ENCODE assay signal across 1 cellular context in the genomic region with DNA sequence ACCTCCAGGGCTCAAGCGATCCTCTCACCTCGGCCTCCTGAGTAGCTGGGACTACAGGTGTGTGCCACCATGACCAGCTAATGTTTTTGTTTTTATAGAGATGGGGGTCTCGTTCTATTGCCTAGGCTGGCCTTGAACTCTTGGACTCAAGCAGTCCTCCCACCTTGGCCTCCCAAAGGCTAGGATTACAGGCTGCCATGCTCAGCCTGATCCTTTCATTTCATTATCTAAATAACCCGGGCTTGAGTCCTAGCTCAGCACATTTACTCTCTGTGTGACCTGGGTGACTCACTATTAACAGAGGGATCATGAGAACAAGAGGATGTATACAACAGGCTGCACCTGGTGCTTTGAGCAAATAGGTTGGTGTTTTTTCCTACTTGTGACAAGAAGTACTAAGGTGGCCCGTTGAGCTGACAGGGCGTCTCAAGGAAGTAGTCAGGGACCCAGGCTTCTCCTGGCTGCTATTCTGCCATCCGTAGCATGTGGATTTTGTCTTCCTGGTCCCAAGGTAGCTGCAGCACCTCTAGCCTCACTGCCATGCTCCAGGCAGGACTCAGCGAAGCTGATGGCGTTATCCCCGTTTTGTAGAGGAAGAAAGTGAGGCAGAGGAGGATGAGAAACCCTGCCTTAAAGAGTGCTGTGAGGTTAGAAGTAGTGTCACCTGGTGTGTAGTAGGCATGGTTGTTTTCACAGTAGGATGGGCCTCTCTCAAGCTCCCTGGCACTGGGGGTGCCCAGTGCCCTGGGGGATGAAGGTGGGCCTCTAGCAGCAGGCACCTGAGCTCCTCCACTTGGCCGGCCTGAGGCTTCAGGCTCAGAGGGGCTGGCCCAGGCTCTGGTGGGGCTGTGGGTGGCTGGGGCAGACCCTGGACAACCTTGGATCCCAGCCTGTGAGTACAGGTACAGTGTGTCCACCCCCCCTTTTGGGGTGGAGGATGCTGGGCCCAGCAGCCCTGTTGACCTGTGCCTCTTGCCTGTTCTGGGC.
TF ChIP-seq lines count a peak whose summit lies in the region.

No MANE protein-coding gene starts in this region.

TF ChIP-seq in HepG2, 621 proteins besides CTCF, POLR2A, EP300 and RAD21 (continued from another document):
- TF ChIP-seq MAFK (conservative IDR thresholded peaks at IDR 0.05 in 1 of 2, IDR thresholded peaks at IDR 0.05 in 1 of 2; ENCODE audit: low read length in 2 of 2): peak; percentile 78 to 83
